1 cellular context compared by ENCODE assay signal in genomic region chr20:3812975-3813599, GRCh38.
TF ChIP-seq lines count a peak whose summit lies in the region.

No MANE protein-coding gene starts in this region.

TF ChIP-seq in HEK293, 187 proteins besides CTCF, POLR2A, EP300 and RAD21 (continued from another document):
- peak; percentile 72 for TF ChIP-seq PRDM10 (tag by site-specific recombination; IDR thresholded peaks at IDR 0.05)
- no peak for TF ChIP-seq ZNF433 (tag by site-specific recombination; IDR thresholded peaks at IDR 0.05; ENCODE audit: low read depth)
- TF ChIP-seq ZBTB20 (tag by site-specific recombination; IDR thresholded peaks at IDR 0.05), result no peak
- TF ChIP-seq HOXC10 (CRISPR knock-in tag; IDR thresholded peaks at IDR 0.05), result no peak
- no peak for TF ChIP-seq YY1 (tag by site-specific recombination; IDR thresholded peaks at IDR 0.05)
- no peak for TF ChIP-seq OVOL3 (tag by site-specific recombination; IDR thresholded peaks at IDR 0.05)
- TF ChIP-seq ZFP37 (tag by site-specific recombination; IDR thresholded peaks at IDR 0.05), result no peak
- TF ChIP-seq ZNF768 (tag by site-specific recombination; IDR thresholded peaks at IDR 0.05), result no peak
- peak; percentile 95 for TF ChIP-seq ZNF121 (tag by site-specific recombination; IDR thresholded peaks at IDR 0.05)
- TF ChIP-seq OSR2 (tag by site-specific recombination; IDR thresholded peaks at IDR 0.05), result peak; percentile 61
- TF ChIP-seq REST (tag by site-specific recombination; IDR thresholded peaks at IDR 0.05), result no peak
- no peak for TF ChIP-seq ZNF558 (tag by site-specific recombination; IDR thresholded peaks at IDR 0.05)
